In genomic region chr5:176366575-176366894, GRCh38 we compare ENCODE assay signal across 11 cellular contexts. TPM values are rescaled to one million over a fixed set of nuclear protein-coding genes. Genes with fewer than 3 reads are reported as not detected.
DNase-seq lines count a peak whose midpoint lies in the region; ATAC-seq and TF ChIP-seq lines count a peak whose summit lies in the region.
"Had no signal": no experiment of that assay in that cellular context is flagged by ENCODE, and none has a peak within 500 bp of the region (broad histone marks: within the 10 kb centered on the region; RNA-seq: fewer than 3 reads in every experiment).

No MANE protein-coding gene starts in this region.

- H3K4me2 ChIP-seq in BLaER1 treated with 17β-estradiol and CSF1 and Interleukin-3, amounts not matched to agents 10 nM and 100 nM = peak overlapping the region; percentile 89 to 100 (median 97)
- H3K4me2 ChIP-seq in neural progenitor cell = peak overlapping the region; percentile 78

- H3K27me3 Mint-ChIP-seq in endothelial cell (ENCODE audit: unreplicated experiment) (peaks cover 14% of the 10 kb centered on the region), neural progenitor cell (ENCODE audit: insufficient read depth, low read depth) (peaks cover 13% of the 10 kb centered on the region)

- ATAC-seq in body of pancreas (no peak), GM19397 (IDR thresholded peaks at IDR 0.05; ENCODE audit: unreplicated experiment) (no peak), GM18520 (IDR thresholded peaks at IDR 0.05; ENCODE audit: unreplicated experiment) (no peak), GM21390 (IDR thresholded peaks at IDR 0.05; ENCODE audit: unreplicated experiment) (no peak)

- peak overlapping the region in 1 of 11 experiments; percentile 84; a peak in 1 of 22 replicates for H3K27ac ChIP-seq in BLaER1 treated with 17β-estradiol and CSF1 and Interleukin-3, amounts not matched to agents 10 nM and 100 nM
- H3K27ac ChIP-seq in RWPE1 (peak overlapping the region; percentile 79), neural progenitor cell (no peak overlapping the region), body of pancreas (no peak overlapping the region)
- H3K27ac ChIP-seq: pancreas had no signal

- peak overlapping the region; percentile 70 to 86 (median 81); a peak in 17 of 20 replicates for H3K4me3 ChIP-seq in BLaER1 treated with 17β-estradiol and CSF1 and Interleukin-3, amounts not matched to agents 10 nM and 100 nM
- H3K4me3 ChIP-seq in neural progenitor cell (peak overlapping the region; percentile 76), body of pancreas (no peak overlapping the region)

- H2AFZ ChIP-seq in neural progenitor cell (replicated peaks) = no peak overlapping the region

- WGBS in body of pancreas, 2 donors = 84 to 96% methylated on average over 10 to 11 of the region's 11 CpGs

- H3K4me1 ChIP-seq in BLaER1 treated with 17β-estradiol and CSF1 and Interleukin-3, amounts not matched to agents 10 nM and 100 nM = peaks cover 32 to 58% (median 50%) of the 10 kb centered on the region in 10 experiments
- H3K4me1 ChIP-seq in neural progenitor cell (no peaks in the 10 kb centered on the region), body of pancreas (peaks cover 17% of the 10 kb centered on the region)

- no peak overlapping the region for H3K27ac Mint-ChIP-seq in endothelial cell (ENCODE audit: unreplicated experiment)
- H3K27ac Mint-ChIP-seq in neural progenitor cell = no peak overlapping the region

- no peak for TF ChIP-seq POLR2A in body of pancreas (IDR thresholded peaks at IDR 0.05)

- TF ChIP-seq CTCF in RWPE1 (conservative IDR thresholded peaks at IDR 0.05; ENCODE audit: low read depth) = no peak
- no peak for TF ChIP-seq CTCF in endothelial cell (IDR thresholded peaks at IDR 0.05; ENCODE audit: unreplicated experiment)
- no peak for TF ChIP-seq CTCF in neural progenitor cell (IDR thresholded peaks at IDR 0.05)
- TF ChIP-seq CTCF in body of pancreas (IDR thresholded peaks at IDR 0.05) = no peak

- CTCF ChIA-PET in RWPE1 (lab: Yijun Ruan, JAX) = no interaction called here

- no peaks in the 10 kb centered on the region for H3K4me1 Mint-ChIP-seq in endothelial cell (ENCODE audit: unreplicated experiment)
- H3K4me1 Mint-ChIP-seq in neural progenitor cell = peaks cover 6% of the 10 kb centered on the region

- H3K9me3 Mint-ChIP-seq in endothelial cell (ENCODE audit: unreplicated experiment) (no peaks in the 10 kb centered on the region), neural progenitor cell (no peaks in the 10 kb centered on the region)

- H3K4me3 Mint-ChIP-seq in endothelial cell (ENCODE audit: unreplicated experiment) (peak overlapping the region; percentile 81), neural progenitor cell (peak overlapping the region; percentile 89)

- no peaks in the 10 kb centered on the region for H3K9me3 ChIP-seq in BLaER1 treated with 17β-estradiol and CSF1 and Interleukin-3, amounts not matched to agents 10 nM and 100 nM (replicated peaks in 1 of 11)
- H3K9me3 ChIP-seq in neural progenitor cell (ENCODE audit: low read depth) (no peaks in the 10 kb centered on the region), body of pancreas (no peaks in the 10 kb centered on the region)
- H3K9me3 ChIP-seq: pancreas had no signal

- H3K36me3 Mint-ChIP-seq in endothelial cell (ENCODE audit: low read depth, unreplicated experiment) = peaks cover 20% of the 10 kb centered on the region
- H3K36me3 Mint-ChIP-seq in neural progenitor cell = peaks cover 25% of the 10 kb centered on the region

- peaks cover 10 to 37% (median 24%) of the 10 kb centered on the region in 11 experiments; a peak in 21 of 22 replicates for H3K27me3 ChIP-seq in BLaER1 treated with 17β-estradiol and CSF1 and Interleukin-3, amounts not matched to agents 10 nM and 100 nM
- peaks cover 60% of the 10 kb centered on the region for H3K27me3 ChIP-seq in neural progenitor cell
- H3K27me3 ChIP-seq in body of pancreas = no peaks in the 10 kb centered on the region
- H3K27me3 ChIP-seq: pancreas had no signal

- peak overlapping the region in 7 of 11 experiments; percentile 77 to 88 (median 84); a peak in 13 of 22 replicates for H3K9ac ChIP-seq in BLaER1 treated with 17β-estradiol and CSF1 and Interleukin-3, amounts not matched to agents 10 nM and 100 nM
- H3K9ac ChIP-seq in neural progenitor cell = no peak overlapping the region

- peaks cover 0 to 14% (median 0%) of the 10 kb centered on the region in 11 experiments; a peak in 1 of 22 replicates for H4K20me1 ChIP-seq in BLaER1 treated with 17β-estradiol and CSF1 and Interleukin-3, amounts not matched to agents 10 nM and 100 nM
- H4K20me1 ChIP-seq in neural progenitor cell (ENCODE audit: low read depth) = peaks cover 7% of the 10 kb centered on the region

- POLR2A ChIA-PET in RWPE1 (lab: Yijun Ruan, JAX; ENCODE audit: low non-redundant PET) = no interaction called here

- H3K79me2 ChIP-seq in neural progenitor cell (ENCODE audit: low read depth) = peaks cover under 1% of the 10 kb centered on the region

- intact Hi-C loops in body of pancreas (cut with DNase I) = no loop called here

- DNase-seq in RWPE1 (ENCODE audit: low spot score) (no peak), endothelial cell (ENCODE audit: low spot score) (no peak), neural progenitor cell (ENCODE audit: low spot score) (no peak), body of pancreas (no peak)
- DNase-seq: cortex of kidney, NCI-H2171 treated with DMSO at 0.1 percent for 48 hours had no signal

- no peaks in the 10 kb centered on the region for H3F3A ChIP-seq in neural progenitor cell (ENCODE audit: low read depth)

- peaks cover 0 to 40% (median 23%) of the 10 kb centered on the region in 11 experiments; a peak in 16 of 22 replicates for H3K36me3 ChIP-seq in BLaER1 treated with 17β-estradiol and CSF1 and Interleukin-3, amounts not matched to agents 10 nM and 100 nM
- no peaks in the 10 kb centered on the region for H3K36me3 ChIP-seq in neural progenitor cell
- no peaks in the 10 kb centered on the region for H3K36me3 ChIP-seq in body of pancreas (replicated peaks in 1 of 2; ENCODE audit: insufficient read depth in 1 of 2, low read depth in 2 of 2)
- H3K36me3 ChIP-seq: pancreas had no signal

RNA-seq across cellular contexts. Expression of gene ARL10, which starts 1.2 kb away (rescaled TPM):
- total RNA-seq in endothelial cell (ENCODE audit: unreplicated experiment) (14.5 TPM), neural progenitor cell (ENCODE audit: low replicate concordance) (9.1 and 16.6 TPM in 2 replicates), body of pancreas (1 to 10 TPM; 2.9 to 3.3 TPM)

RNA-seq across cellular contexts. Expression of gene KIAA1191, which starts 5.0 kb away (rescaled TPM):
- 122 TPM for total RNA-seq in endothelial cell (ENCODE audit: unreplicated experiment)
- total RNA-seq in neural progenitor cell (ENCODE audit: low replicate concordance) = 116 and 126 TPM in 2 replicates
- total RNA-seq in body of pancreas = 100 to 1,000 TPM in 1 of 2 donors, 10 to 100 TPM in 1; 56.0 to 110 TPM

RNA-seq across cellular contexts. Expression of gene NOP16, which starts 21.9 kb away (rescaled TPM):
- total RNA-seq in endothelial cell (ENCODE audit: unreplicated experiment) (11.9 TPM), neural progenitor cell (ENCODE audit: low replicate concordance) (10.3 and 14.5 TPM in 2 replicates), body of pancreas (10 to 100 TPM; 19.2 to 32.0 TPM)

RNA-seq across cellular contexts. Expression of gene HIGD2A, which starts 22.0 kb away (rescaled TPM):
- total RNA-seq in endothelial cell (ENCODE audit: unreplicated experiment) (88.3 TPM), neural progenitor cell (ENCODE audit: low replicate concordance) (40.1 and 65.6 TPM in 2 replicates), body of pancreas (10 to 100 TPM; 20.1 to 44.1 TPM)

RNA-seq across cellular contexts. Expression of gene CLTB, which starts 49.8 kb away (rescaled TPM):
- total RNA-seq in endothelial cell (ENCODE audit: unreplicated experiment) (35.2 TPM), neural progenitor cell (ENCODE audit: low replicate concordance) (12.6 and 29.2 TPM in 2 replicates), body of pancreas (10 to 100 TPM; 39.6 to 57.3 TPM)

Comparison
In these comparisons a context has a peak if more than half of its experiments do, and no peak if none do; other contexts are left out.
1. H3K4me3 ChIP-seq: peak in BLaER1 treated with 17β-estradiol and CSF1 and Interleukin-3, amounts not matched to agents 10 nM and 100 nM (10 of 10) and neural progenitor cell (single experiment); none in body of pancreas (0 of 2).